ENCODE assay signal across 1 cellular context in the genomic region with DNA sequence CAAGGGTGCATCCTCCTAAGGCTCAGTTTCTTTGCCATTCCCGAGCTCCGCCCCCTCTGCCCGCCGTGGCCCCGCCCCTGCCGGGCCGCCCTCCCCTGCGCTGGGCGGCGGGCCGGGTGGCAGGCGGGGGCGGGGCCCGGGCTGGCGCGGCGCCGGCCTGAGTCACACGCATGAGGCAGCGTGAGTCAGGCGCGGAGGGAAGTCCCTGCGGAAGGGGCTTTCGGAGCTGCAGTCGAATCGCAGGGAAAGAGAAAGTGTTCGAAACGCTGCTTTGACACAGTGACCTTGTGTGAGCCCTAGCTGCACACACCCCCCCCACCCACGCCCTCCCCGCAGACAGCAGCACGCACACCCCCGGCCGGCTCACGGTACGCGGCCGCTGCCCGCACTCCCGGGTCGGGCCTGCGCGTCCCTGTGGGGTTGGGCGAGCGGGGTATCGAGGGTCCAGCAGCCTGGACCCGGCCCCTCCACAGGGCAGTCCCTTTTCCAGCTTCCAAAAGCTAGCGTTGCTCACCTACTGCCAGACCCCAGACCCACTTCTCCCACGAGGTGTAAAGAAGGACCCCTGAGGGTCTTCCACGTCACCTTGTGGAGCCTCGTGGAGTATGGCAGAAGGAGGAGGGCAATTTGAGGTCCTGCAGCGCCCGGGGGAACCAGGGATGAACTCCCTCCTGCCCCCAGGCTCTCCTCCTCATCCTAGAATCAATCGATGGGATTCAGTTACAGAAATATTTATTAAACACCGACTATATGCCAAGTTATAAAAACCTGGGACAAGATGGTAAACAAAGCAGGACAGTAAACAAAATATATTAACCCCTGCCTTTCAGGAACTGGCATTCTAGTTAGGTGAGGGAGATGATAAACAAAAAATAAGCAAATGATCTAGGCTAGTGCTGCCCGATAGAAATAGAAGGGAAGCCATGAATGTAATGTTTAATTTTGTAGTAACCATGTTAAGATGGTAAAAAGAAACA.
A peak's percentile ranks its signal among the peaks of the same experiment; 100 is the strongest.
TF ChIP-seq lines count a peak whose summit lies in the region.

No MANE protein-coding gene starts in this region.

TF ChIP-seq in HepG2, 621 proteins besides CTCF, POLR2A, EP300 and RAD21 (continued from another document and continues in another):
- TF ChIP-seq ZNF10 (CRISPR knock-in tag; IDR thresholded peaks at IDR 0.05; ENCODE audit: borderline replicate concordance, low read depth) (no peak), MEIS2 (CRISPR knock-in tag; IDR thresholded peaks at IDR 0.05) (peak; percentile 58), ZIK1 (CRISPR knock-in tag; IDR thresholded peaks at IDR 0.05; ENCODE audit: borderline replicate concordance, low read depth) (peak; percentile 34; the same call in 1 of the 2 replicates), PCBP1 (IDR thresholded peaks at IDR 0.05; ENCODE audit: borderline replicate concordance, low read depth, low read length) (no peak), SNAPC2 (CRISPR knock-in tag; IDR thresholded peaks at IDR 0.05) (no peak), ZSCAN12 (CRISPR knock-in tag; IDR thresholded peaks at IDR 0.05) (no peak), YEATS4 (CRISPR knock-in tag; IDR thresholded peaks at IDR 0.05; ENCODE audit: borderline replicate concordance) (peak; percentile 46; the same call in 1 of the 2 replicates), HNRNPK (IDR thresholded peaks at IDR 0.05; ENCODE audit: low read depth, low read length, poor library complexity, severe bottlenecking) (no peak), NFRKB (IDR thresholded peaks at IDR 0.05) (no peak), ZNF616 (CRISPR knock-in tag; IDR thresholded peaks at IDR 0.05; ENCODE audit: low read depth) (0 out of 2 replicates have a peak, but pooled peaks have one; percentile 55), DMAP1 (CRISPR knock-in tag; IDR thresholded peaks at IDR 0.05) (peak; percentile 62; the same call in 1 of the 2 replicates), ZNF143 (CRISPR knock-in tag; IDR thresholded peaks at IDR 0.05) (no peak), ZNF850 (CRISPR knock-in tag; conservative IDR thresholded peaks at IDR 0.05) (no peak), ZFY (CRISPR knock-in tag; IDR thresholded peaks at IDR 0.05) (peak; percentile 83), ZNF431 (CRISPR knock-in tag; IDR thresholded peaks at IDR 0.05; ENCODE audit: borderline replicate concordance, low read depth) (peak; percentile 54; the same call in 1 of the 2 replicates)
- TF ChIP-seq, protein P1, sequence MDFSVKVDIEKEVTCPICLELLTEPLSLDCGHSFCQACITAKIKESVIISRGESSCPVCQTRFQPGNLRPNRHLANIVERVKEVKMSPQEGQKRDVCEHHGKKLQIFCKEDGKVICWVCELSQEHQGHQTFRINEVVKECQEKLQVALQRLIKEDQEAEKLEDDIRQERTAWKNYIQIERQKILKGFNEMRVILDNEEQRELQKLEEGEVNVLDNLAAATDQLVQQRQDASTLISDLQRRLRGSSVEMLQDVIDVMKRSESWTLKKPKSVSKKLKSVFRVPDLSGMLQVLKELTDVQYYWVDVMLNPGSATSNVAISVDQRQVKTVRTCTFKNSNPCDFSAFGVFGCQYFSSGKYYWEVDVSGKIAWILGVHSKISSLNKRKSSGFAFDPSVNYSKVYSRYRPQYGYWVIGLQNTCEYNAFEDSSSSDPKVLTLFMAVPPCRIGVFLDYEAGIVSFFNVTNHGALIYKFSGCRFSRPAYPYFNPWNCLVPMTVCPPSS (IDR thresholded peaks at IDR 0.05) = no peak
- TF ChIP-seq, protein P2, sequence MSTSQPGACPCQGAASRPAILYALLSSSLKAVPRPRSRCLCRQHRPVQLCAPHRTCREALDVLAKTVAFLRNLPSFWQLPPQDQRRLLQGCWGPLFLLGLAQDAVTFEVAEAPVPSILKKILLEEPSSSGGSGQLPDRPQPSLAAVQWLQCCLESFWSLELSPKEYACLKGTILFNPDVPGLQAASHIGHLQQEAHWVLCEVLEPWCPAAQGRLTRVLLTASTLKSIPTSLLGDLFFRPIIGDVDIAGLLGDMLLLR (CRISPR knock-in tag; IDR thresholded peaks at IDR 0.05) = peak; percentile 37; the same call in 1 of the 2 replicates
- TF ChIP-seq, protein P3, sequence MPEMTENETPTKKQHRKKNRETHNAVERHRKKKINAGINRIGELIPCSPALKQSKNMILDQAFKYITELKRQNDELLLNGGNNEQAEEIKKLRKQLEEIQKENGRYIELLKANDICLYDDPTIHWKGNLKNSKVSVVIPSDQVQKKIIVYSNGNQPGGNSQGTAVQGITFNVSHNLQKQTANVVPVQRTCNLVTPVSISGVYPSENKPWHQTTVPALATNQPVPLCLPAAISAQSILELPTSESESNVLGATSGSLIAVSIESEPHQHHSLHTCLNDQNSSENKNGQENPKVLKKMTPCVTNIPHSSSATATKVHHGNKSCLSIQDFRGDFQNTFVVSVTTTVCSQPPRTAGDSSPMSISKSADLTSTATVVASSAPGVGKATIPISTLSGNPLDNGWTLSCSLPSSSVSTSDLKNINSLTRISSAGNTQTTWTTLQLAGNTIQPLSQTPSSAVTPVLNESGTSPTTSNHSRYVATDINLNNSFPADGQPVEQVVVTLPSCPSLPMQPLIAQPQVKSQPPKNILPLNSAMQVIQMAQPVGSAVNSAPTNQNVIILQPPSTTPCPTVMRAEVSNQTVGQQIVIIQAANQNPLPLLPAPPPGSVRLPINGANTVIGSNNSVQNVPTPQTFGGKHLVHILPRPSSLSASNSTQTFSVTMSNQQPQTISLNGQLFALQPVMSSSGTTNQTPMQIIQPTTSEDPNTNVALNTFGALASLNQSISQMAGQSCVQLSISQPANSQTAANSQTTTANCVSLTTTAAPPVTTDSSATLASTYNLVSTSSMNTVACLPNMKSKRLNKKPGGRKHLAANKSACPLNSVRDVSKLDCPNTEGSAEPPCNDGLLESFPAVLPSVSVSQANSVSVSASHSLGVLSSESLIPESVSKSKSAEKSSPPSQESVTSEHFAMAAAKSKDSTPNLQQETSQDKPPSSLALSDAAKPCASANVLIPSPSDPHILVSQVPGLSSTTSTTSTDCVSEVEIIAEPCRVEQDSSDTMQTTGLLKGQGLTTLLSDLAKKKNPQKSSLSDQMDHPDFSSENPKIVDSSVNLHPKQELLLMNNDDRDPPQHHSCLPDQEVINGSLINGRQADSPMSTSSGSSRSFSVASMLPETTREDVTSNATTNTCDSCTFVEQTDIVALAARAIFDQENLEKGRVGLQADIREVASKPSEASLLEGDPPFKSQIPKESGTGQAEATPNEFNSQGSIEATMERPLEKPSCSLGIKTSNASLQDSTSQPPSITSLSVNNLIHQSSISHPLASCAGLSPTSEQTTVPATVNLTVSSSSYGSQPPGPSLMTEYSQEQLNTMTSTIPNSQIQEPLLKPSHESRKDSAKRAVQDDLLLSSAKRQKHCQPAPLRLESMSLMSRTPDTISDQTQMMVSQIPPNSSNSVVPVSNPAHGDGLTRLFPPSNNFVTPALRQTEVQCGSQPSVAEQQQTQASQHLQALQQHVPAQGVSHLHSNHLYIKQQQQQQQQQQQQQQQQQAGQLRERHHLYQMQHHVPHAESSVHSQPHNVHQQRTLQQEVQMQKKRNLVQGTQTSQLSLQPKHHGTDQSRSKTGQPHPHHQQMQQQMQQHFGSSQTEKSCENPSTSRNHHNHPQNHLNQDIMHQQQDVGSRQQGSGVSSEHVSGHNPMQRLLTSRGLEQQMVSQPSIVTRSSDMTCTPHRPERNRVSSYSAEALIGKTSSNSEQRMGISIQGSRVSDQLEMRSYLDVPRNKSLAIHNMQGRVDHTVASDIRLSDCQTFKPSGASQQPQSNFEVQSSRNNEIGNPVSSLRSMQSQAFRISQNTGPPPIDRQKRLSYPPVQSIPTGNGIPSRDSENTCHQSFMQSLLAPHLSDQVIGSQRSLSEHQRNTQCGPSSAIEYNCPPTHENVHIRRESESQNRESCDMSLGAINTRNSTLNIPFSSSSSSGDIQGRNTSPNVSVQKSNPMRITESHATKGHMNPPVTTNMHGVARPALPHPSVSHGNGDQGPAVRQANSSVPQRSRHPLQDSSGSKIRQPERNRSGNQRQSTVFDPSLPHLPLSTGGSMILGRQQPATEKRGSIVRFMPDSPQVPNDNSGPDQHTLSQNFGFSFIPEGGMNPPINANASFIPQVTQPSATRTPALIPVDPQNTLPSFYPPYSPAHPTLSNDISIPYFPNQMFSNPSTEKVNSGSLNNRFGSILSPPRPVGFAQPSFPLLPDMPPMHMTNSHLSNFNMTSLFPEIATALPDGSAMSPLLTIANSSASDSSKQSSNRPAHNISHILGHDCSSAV (CRISPR knock-in tag; IDR thresholded peaks at IDR 0.05; ENCODE audit: borderline replicate concordance) = no peak
- TF ChIP-seq, protein P4, sequence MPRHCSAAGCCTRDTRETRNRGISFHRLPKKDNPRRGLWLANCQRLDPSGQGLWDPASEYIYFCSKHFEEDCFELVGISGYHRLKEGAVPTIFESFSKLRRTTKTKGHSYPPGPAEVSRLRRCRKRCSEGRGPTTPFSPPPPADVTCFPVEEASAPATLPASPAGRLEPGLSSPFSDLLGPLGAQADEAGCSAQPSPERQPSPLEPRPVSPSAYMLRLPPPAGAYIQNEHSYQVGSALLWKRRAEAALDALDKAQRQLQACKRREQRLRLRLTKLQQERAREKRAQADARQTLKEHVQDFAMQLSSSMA (CRISPR knock-in tag; IDR thresholded peaks at IDR 0.05) = 0 out of 2 replicates have a peak, but pooled peaks have one; percentile 25
- TF ChIP-seq, protein P5, sequence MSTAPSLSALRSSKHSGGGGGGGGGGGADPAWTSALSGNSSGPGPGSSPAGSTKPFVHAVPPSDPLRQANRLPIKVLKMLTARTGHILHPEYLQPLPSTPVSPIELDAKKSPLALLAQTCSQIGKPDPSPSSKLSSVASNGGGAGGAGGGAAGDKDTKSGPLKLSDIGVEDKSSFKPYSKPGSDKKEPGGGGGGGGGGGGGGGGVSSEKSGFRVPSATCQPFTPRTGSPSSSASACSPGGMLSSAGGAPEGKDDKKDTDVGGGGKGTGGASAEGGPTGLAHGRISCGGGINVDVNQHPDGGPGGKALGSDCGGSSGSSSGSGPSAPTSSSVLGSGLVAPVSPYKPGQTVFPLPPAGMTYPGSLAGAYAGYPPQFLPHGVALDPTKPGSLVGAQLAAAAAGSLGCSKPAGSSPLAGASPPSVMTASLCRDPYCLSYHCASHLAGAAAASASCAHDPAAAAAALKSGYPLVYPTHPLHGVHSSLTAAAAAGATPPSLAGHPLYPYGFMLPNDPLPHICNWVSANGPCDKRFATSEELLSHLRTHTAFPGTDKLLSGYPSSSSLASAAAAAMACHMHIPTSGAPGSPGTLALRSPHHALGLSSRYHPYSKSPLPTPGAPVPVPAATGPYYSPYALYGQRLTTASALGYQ (CRISPR knock-in tag; IDR thresholded peaks at IDR 0.05) = no peak
- TF ChIP-seq, protein P6, sequence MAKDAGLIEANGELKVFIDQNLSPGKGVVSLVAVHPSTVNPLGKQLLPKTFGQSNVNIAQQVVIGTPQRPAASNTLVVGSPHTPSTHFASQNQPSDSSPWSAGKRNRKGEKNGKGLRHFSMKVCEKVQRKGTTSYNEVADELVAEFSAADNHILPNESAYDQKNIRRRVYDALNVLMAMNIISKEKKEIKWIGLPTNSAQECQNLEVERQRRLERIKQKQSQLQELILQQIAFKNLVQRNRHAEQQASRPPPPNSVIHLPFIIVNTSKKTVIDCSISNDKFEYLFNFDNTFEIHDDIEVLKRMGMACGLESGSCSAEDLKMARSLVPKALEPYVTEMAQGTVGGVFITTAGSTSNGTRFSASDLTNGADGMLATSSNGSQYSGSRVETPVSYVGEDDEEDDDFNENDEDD (CRISPR knock-in tag; IDR thresholded peaks at IDR 0.05; ENCODE audit: borderline replicate concordance) = peak; percentile 68; the same call in 1 of the 2 replicates
- TF ChIP-seq, protein P7, sequence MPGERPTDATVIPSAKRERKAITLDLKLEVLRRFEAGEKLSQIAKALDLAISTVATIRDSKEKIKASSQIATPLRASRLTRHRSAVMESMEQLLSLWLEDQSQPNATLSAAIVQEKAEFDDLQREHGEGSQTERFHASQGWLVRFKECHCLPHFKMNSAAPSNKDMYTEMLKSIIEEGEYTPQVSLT (CRISPR knock-in tag; IDR thresholded peaks at IDR 0.05; ENCODE audit: borderline replicate concordance, low read depth) = no peak
- TF ChIP-seq, protein P8, sequence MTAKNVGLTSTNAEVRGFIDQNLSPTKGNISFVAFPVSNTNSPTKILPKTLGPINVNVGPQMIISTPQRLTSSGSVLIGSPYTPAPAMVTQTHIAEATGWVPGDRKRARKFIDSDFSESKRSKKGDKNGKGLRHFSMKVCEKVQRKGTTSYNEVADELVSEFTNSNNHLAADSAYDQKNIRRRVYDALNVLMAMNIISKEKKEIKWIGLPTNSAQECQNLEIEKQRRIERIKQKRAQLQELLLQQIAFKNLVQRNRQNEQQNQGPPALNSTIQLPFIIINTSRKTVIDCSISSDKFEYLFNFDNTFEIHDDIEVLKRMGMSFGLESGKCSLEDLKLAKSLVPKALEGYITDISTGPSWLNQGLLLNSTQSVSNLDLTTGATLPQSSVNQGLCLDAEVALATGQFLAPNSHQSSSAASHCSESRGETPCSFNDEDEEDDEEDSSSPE (CRISPR knock-in tag; IDR thresholded peaks at IDR 0.05) = 0 out of 2 replicates have a peak, but pooled peaks have one; percentile 46
- TF ChIP-seq, protein P9, sequence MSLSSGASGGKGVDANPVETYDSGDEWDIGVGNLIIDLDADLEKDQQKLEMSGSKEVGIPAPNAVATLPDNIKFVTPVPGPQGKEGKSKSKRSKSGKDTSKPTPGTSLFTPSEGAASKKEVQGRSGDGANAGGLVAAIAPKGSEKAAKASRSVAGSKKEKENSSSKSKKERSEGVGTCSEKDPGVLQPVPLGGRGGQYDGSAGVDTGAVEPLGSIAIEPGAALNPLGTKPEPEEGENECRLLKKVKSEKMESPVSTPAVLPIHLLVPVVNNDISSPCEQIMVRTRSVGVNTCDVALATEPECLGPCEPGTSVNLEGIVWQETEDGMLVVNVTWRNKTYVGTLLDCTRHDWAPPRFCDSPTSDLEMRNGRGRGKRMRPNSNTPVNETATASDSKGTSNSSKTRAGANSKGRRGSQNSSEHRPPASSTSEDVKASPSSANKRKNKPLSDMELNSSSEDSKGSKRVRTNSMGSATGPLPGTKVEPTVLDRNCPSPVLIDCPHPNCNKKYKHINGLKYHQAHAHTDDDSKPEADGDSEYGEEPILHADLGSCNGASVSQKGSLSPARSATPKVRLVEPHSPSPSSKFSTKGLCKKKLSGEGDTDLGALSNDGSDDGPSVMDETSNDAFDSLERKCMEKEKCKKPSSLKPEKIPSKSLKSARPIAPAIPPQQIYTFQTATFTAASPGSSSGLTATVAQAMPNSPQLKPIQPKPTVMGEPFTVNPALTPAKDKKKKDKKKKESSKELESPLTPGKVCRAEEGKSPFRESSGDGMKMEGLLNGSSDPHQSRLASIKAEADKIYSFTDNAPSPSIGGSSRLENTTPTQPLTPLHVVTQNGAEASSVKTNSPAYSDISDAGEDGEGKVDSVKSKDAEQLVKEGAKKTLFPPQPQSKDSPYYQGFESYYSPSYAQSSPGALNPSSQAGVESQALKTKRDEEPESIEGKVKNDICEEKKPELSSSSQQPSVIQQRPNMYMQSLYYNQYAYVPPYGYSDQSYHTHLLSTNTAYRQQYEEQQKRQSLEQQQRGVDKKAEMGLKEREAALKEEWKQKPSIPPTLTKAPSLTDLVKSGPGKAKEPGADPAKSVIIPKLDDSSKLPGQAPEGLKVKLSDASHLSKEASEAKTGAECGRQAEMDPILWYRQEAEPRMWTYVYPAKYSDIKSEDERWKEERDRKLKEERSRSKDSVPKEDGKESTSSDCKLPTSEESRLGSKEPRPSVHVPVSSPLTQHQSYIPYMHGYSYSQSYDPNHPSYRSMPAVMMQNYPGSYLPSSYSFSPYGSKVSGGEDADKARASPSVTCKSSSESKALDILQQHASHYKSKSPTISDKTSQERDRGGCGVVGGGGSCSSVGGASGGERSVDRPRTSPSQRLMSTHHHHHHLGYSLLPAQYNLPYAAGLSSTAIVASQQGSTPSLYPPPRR (CRISPR knock-in tag; IDR thresholded peaks at IDR 0.05; ENCODE audit: borderline replicate concordance) = no peak
